In genomic region chr10:3399756-3400155, GRCh38 we compare ENCODE assay signal across 1 cellular context.
TF ChIP-seq lines count a peak whose summit lies in the region.

No MANE protein-coding gene starts in this region.

TF ChIP-seq in H1, 55 proteins besides CTCF, POLR2A, EP300 and RAD21:
- TF ChIP-seq CHD7 (IDR thresholded peaks at IDR 0.05; ENCODE audit: insufficient replicate concordance, low read length) (no peak), CHD1 (IDR thresholded peaks at IDR 0.05; ENCODE audit: low read depth, low read length) (no peak), RFX5 (IDR thresholded peaks at IDR 0.05; ENCODE audit: borderline replicate concordance, low read depth, low read length) (no peak), POLR2AphosphoS5 (IDR thresholded peaks at IDR 0.05; ENCODE audit: low read depth, low read length) (no peak), CBX5 (IDR thresholded peaks at IDR 0.05; ENCODE audit: low read depth, low read length) (no peak), CREB1 (IDR thresholded peaks at IDR 0.05) (no peak), JUN (IDR thresholded peaks at IDR 0.05; ENCODE audit: low read depth, low read length) (no peak), GABPA (IDR thresholded peaks at IDR 0.05; ENCODE audit: borderline replicate concordance, insufficient read depth, low read length) (no peak), E2F6 (IDR thresholded peaks at IDR 0.05) (no peak), SIX5 (IDR thresholded peaks at IDR 0.05; ENCODE audit: low read depth, low read length) (no peak), TBP (IDR thresholded peaks at IDR 0.05; ENCODE audit: low read depth, low read length) (no peak), FOSL1 (IDR thresholded peaks at IDR 0.05; ENCODE audit: insufficient read depth, low read depth, low read length) (no peak), MAX (IDR thresholded peaks at IDR 0.05) (no peak), PHF8 (conservative IDR thresholded peaks at IDR 0.05; ENCODE audit: low read depth, low read length) (no peak), CEBPB (IDR thresholded peaks at IDR 0.05; ENCODE audit: low read depth, low read length) (no peak), BACH1 (IDR thresholded peaks at IDR 0.05; ENCODE audit: low read length) (no peak)
